Comparison of ENCODE assay signal across 1 cellular context in genomic region chr6:160112628-160113294, GRCh38.
TF ChIP-seq lines count a peak whose summit lies in the region.

No MANE protein-coding gene starts in this region.

TF ChIP-seq in HCT116, 20 proteins besides CTCF, POLR2A, EP300 and RAD21 (continued from another document):
- TF ChIP-seq REST (IDR thresholded peaks at IDR 0.05; ENCODE audit: low read depth): no peak
- no peak for TF ChIP-seq ELF1 (IDR thresholded peaks at IDR 0.05; ENCODE audit: borderline replicate concordance, low read depth)
- no peak for TF ChIP-seq EZH2phosphoT487 (IDR thresholded peaks at IDR 0.05; ENCODE audit: borderline replicate concordance)
- TF ChIP-seq ATF3 (IDR thresholded peaks at IDR 0.05): no peak
- TF ChIP-seq ZNF274 (IDR thresholded peaks at IDR 0.05; ENCODE audit: low read depth, low read length): no peak
- TF ChIP-seq SIN3A (IDR thresholded peaks at IDR 0.05; ENCODE audit: low read depth): no peak
- no peak for TF ChIP-seq JUND (IDR thresholded peaks at IDR 0.05)
- no peak for TF ChIP-seq TCF7L2 (IDR thresholded peaks at IDR 0.05; ENCODE audit: borderline replicate concordance, extremely low read depth, insufficient read depth, insufficient read length)
- TF ChIP-seq YY1 (IDR thresholded peaks at IDR 0.05; ENCODE audit: extremely low read depth, insufficient replicate concordance, low read depth, low read length): no peak
- no peak for TF ChIP-seq CEBPB (IDR thresholded peaks at IDR 0.05; ENCODE audit: low read depth)
- TF ChIP-seq CBX3 (IDR thresholded peaks at IDR 0.05; ENCODE audit: low read depth): no peak
- TF ChIP-seq FOSL1 (IDR thresholded peaks at IDR 0.05; ENCODE audit: low read depth): no peak
- no peak for TF ChIP-seq SRF (IDR thresholded peaks at IDR 0.05; ENCODE audit: low read depth)
- TF ChIP-seq EGR1 (IDR thresholded peaks at IDR 0.05; ENCODE audit: low read depth): no peak
- no peak for TF ChIP-seq MAX (IDR thresholded peaks at IDR 0.05)
